ENCODE assay signal across 8 cellular contexts in the genomic region with DNA sequence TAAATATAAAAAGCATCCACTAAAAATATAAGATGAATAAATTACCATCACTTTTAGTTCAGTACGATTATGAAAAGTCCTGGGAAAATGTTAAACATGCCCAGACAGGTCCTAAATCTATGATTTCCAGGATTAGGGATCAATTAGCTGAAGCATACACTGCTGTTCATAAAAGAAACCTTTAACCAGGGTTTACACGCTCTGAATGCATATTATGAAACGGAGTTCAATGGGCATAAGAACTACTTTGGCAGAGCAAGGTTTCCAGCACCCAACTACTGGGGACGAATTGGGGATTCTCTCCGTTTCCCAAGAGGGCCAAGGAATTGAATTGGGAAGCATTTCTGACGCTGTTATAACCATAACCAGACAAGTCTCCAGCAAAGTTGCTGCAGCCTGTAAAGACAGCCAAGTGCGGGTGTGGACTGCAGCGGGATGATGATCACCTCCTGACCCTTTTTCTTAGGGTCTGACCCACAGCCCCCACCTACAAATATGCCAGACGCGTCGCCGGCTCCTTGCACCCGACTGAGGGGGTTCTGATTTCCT. TPM values are rescaled to one million over a fixed set of nuclear protein-coding genes. Genes with fewer than 3 reads are reported as not detected.
DNase-seq lines count a peak whose midpoint lies in the region; ATAC-seq and TF ChIP-seq lines count a peak whose summit lies in the region.

No MANE protein-coding gene starts in this region.

- H3K27ac Mint-ChIP-seq in stimulated activated memory B cell treated with anti-CD40 and anti-IgM and Interleukin-4, amounts not matched to agents 10 μg/mL and 1 μg/mL and 100 μg/mL, for 72 hours, result peak overlapping the region; percentile 86

- H3K27me3 ChIP-seq in hepatocyte, result no peaks in the 10 kb centered on the region

- H3K36me3 ChIP-seq in hepatocyte (replicated peaks; ENCODE audit: insufficient read depth, low read depth), result no peaks in the 10 kb centered on the region

- H4K20me1 ChIP-seq in hepatocyte (ENCODE audit: insufficient read depth, poor library complexity, severe bottlenecking), result peaks cover 42% of the 10 kb centered on the region

- H3K9me3 Mint-ChIP-seq in stimulated activated memory B cell treated with anti-CD40 and anti-IgM and Interleukin-4, amounts not matched to agents 10 μg/mL and 1 μg/mL and 100 μg/mL, for 72 hours, result no peaks in the 10 kb centered on the region

- TF ChIP-seq CTCF in WI38 (IDR thresholded peaks at IDR 0.05; ENCODE audit: low read depth, low read length) (no peak), hepatocyte (IDR thresholded peaks at IDR 0.05; ENCODE audit: poor library complexity) (no peak)

- peaks cover 60% of the 10 kb centered on the region for H3K79me2 ChIP-seq in hepatocyte

- no peaks in the 10 kb centered on the region for H3K9me2 ChIP-seq in hepatocyte (replicated peaks; ENCODE audit: insufficient read depth)

- H3K4me1 Mint-ChIP-seq in stimulated activated memory B cell treated with anti-CD40 and anti-IgM and Interleukin-4, amounts not matched to agents 10 μg/mL and 1 μg/mL and 100 μg/mL, for 72 hours, result peaks cover 36% of the 10 kb centered on the region

- peaks cover 7% of the 10 kb centered on the region for H3K36me3 Mint-ChIP-seq in stimulated activated memory B cell treated with anti-CD40 and anti-IgM and Interleukin-4, amounts not matched to agents 10 μg/mL and 1 μg/mL and 100 μg/mL, for 72 hours

- 1% methylated on average over 13 of the region's 13 CpGs for WGBS in hepatocyte (ENCODE audit: low lambda C conversion rate, missing lambda C conversion rate)

- ATAC-seq in stimulated activated memory B cell treated with anti-CD40 and anti-IgM and Interleukin-4, amounts not matched to agents 10 μg/mL and 1 μg/mL and 100 μg/mL, for 72 hours, result no peak

- no peaks in the 10 kb centered on the region for H3K9me3 ChIP-seq in hepatocyte (ENCODE audit: low read depth)

- peak overlapping the region; percentile 92 for H3K4me3 Mint-ChIP-seq in stimulated activated memory B cell treated with anti-CD40 and anti-IgM and Interleukin-4, amounts not matched to agents 10 μg/mL and 1 μg/mL and 100 μg/mL, for 72 hours

- H3K4me3 ChIP-seq in WI38 (ENCODE audit: low read depth, low read length), result peak overlapping the region; percentile 69
- H3K4me3 ChIP-seq in hepatocyte, result peak overlapping the region; percentile 87

- H3K27ac ChIP-seq in hepatocyte, result peak overlapping the region; percentile 98

- peak overlapping the region; percentile 86 for H3K4me2 ChIP-seq in hepatocyte

- H2AFZ ChIP-seq in hepatocyte, result no peak overlapping the region

- no peaks in the 10 kb centered on the region for H3K27me3 Mint-ChIP-seq in stimulated activated memory B cell treated with anti-CD40 and anti-IgM and Interleukin-4, amounts not matched to agents 10 μg/mL and 1 μg/mL and 100 μg/mL, for 72 hours

- peaks cover 28% of the 10 kb centered on the region for H3K4me1 ChIP-seq in hepatocyte (ENCODE audit: insufficient read depth)

- DNase-seq in DMS53 treated with DMSO at 0.1 percent for 48 hours (lab: John Stamatoyannopoulos, UW; ENCODE audit: unreplicated experiment), result peak; percentile 45
- no peak for DNase-seq in DMS53 (lab: John Stamatoyannopoulos, UW)
- DNase-seq in hepatocyte (ENCODE audit: low spot score), result no peak
- DNase-seq in foreskin melanocyte, result no peak
- no peak for DNase-seq in NCI-H2227 (lab: John Stamatoyannopoulos, UW; ENCODE audit: unreplicated experiment)
- no peak for DNase-seq in HuH-7.5 (ENCODE audit: low spot score)

RNA-seq across cellular contexts. Expression of gene SLC30A1, which starts 1.6 kb away (rescaled TPM):
- 84.7 and 87.2 TPM in 2 replicates for total RNA-seq in hepatocyte
- 23.1 and 31.3 TPM in 2 replicates for polyA plus RNA-seq in hepatocyte
